In genomic region chr17:81295678-81296381, GRCh38 we compare ENCODE assay signal across 8 cellular contexts. TPM values are rescaled to one million over a fixed set of nuclear protein-coding genes. Genes with fewer than 3 reads are reported as not detected.
DNase-seq lines count a peak whose midpoint lies in the region; FAIRE-seq and TF ChIP-seq lines count a peak whose summit lies in the region.

No MANE protein-coding gene starts in this region.

- H2AFZ ChIP-seq in PC-9, result peak overlapping the region; percentile 87

- TF ChIP-seq CTCF in A673 (conservative IDR thresholded peaks at IDR 0.05; ENCODE audit: low read depth, low read length) (peak; percentile 49; the same call in 1 of the 2 replicates), HL-60 (IDR thresholded peaks at IDR 0.05; ENCODE audit: insufficient read depth, low read length) (peak; percentile 33), PC-9 (conservative IDR thresholded peaks at IDR 0.05) (peak; percentile 43; the same call in 1 of the 2 replicates), cardiac muscle cell (IDR thresholded peaks at IDR 0.05; ENCODE audit: low read depth, low read length) (peak; percentile 34)

- H3K9me3 ChIP-seq in A673 (ENCODE audit: low read depth, low read length, poor library complexity, severe bottlenecking) (no peaks in the 10 kb centered on the region), PC-9 (ENCODE audit: insufficient read depth, low read depth) (no peaks in the 10 kb centered on the region), cardiac muscle cell (ENCODE audit: low read depth) (no peaks in the 10 kb centered on the region)

- no peaks in the 10 kb centered on the region for H3K9me2 ChIP-seq in PC-9 (ENCODE audit: insufficient read depth)

- H3K27ac ChIP-seq in A673 (ENCODE audit: low read depth, low read length, poor library complexity, severe bottlenecking), result peak overlapping the region; percentile 92
- H3K27ac ChIP-seq in HL-60 (replicated peaks), result peak overlapping the region; percentile 96
- peak overlapping the region; percentile 56 for H3K27ac ChIP-seq in PC-9
- peak overlapping the region; percentile 34 for H3K27ac ChIP-seq in cardiac muscle cell

- no peak for TF ChIP-seq POLR2A in GM12892 (IDR thresholded peaks at IDR 0.05; ENCODE audit: low read depth, low read length)

- H3K27me3 ChIP-seq in A673 (replicated peaks; ENCODE audit: insufficient read depth, low read depth, low read length, poor library complexity) (no peaks in the 10 kb centered on the region), HL-60 (ENCODE audit: insufficient read depth, poor library complexity, severe bottlenecking) (no peaks in the 10 kb centered on the region), PC-9 (ENCODE audit: insufficient read depth, low read depth) (no peaks in the 10 kb centered on the region), cardiac muscle cell (no peaks in the 10 kb centered on the region)

- H3K36me3 ChIP-seq in A673 (ENCODE audit: insufficient read depth, low read length, poor library complexity, severe bottlenecking), result no peaks in the 10 kb centered on the region
- no peaks in the 10 kb centered on the region for H3K36me3 ChIP-seq in PC-9 (ENCODE audit: low read depth)
- H3K36me3 ChIP-seq in cardiac muscle cell, result no peaks in the 10 kb centered on the region

- peak; percentile 63 for DNase-seq in A673 (ENCODE audit: low spot score)
- DNase-seq in GM12892 (ENCODE audit: insufficient read length), result peak; percentile 60
- peak in 1 of 2 experiments; percentile 75 for DNase-seq in HL-60 (ENCODE audit: low read depth in 1 of 2, low spot score in 1 of 2)
- peak; percentile 81 to 83 for DNase-seq in PC-9
- DNase-seq in activated naive CD4-positive, alpha-beta T cell treated with anti-CD3 and anti-CD28 coated beads, Interleukin-2, amount 50 U/mL, for 16 hours, result peak; percentile 52
- DNase-seq in cardiac muscle cell (ENCODE audit: low read depth in 1 of 2, low spot score in 1 of 2), result peak in 1 of 2 donors; percentile 35
- DNase-seq in pulmonary artery endothelial cell (ENCODE audit: low read depth, low spot score), result peak; percentile 20
- DNase-seq in NCI-H1930 (lab: John Stamatoyannopoulos, UW), result no peak

- peaks cover 8% of the 10 kb centered on the region; the same call in 1 of the 2 replicates for H3F3A ChIP-seq in PC-9 (ENCODE audit: insufficient read depth, low read depth)

- peak overlapping the region; percentile 92 for H3K4me2 ChIP-seq in PC-9

- H4K20me1 ChIP-seq in PC-9 (ENCODE audit: insufficient read depth), result peaks cover 4% of the 10 kb centered on the region

- CTCF ChIA-PET in A673 (lab: Charles Lee) (interaction anchor here (0.6 kb wide), 1 partner anchor 1377 kb away, joined by 7 read pairs; no protein-coding TSS in a partner anchor), PC-9 (lab: Charles Lee) (interaction anchor here (0.6 to 0.7 kb wide), 3 partner anchors 10 to 124 kb away, joined by 5 to 28 read pairs (median 8); no protein-coding TSS in a partner anchor)

- FAIRE-seq in GM12892 (lab: Jason Lieb, UNC), result no peak

- no TSS peak for BruUV-seq in A673 (replicated peaks; lab: Mats Ljungman, UMichigan)
- BruUV-seq in PC-9 (replicated peaks; lab: Mats Ljungman, UMichigan), result TSS peak; percentile 79

- H3K4me3 ChIP-seq in A673 (ENCODE audit: low read depth, low read length, poor library complexity, severe bottlenecking) (peak overlapping the region; percentile 100), HL-60 (replicated peaks; ENCODE audit: insufficient read depth, low read length) (peak overlapping the region; percentile 86), PC-9 (peak overlapping the region; percentile 87), cardiac muscle cell (peak overlapping the region; percentile 72)

- peaks cover 7% of the 10 kb centered on the region for H3K4me1 ChIP-seq in A673 (ENCODE audit: insufficient read depth, low read length, poor library complexity, severe bottlenecking)
- peaks cover 12% of the 10 kb centered on the region; the same call in 1 of the 2 replicates for H3K4me1 ChIP-seq in PC-9 (replicated peaks; ENCODE audit: insufficient read depth)
- peaks cover 6% of the 10 kb centered on the region for H3K4me1 ChIP-seq in cardiac muscle cell (ENCODE audit: low read depth)

- H3K79me2 ChIP-seq in PC-9 (ENCODE audit: low read depth), result peaks cover 40% of the 10 kb centered on the region

- POLR2A ChIA-PET in A673 (lab: Charles Lee; ENCODE audit: low non-redundant PET) (no interaction called here), PC-9 (lab: Charles Lee; ENCODE audit: unreplicated experiment) (interaction anchor here (0.6 to 0.8 kb wide), 4 partner anchors 39 to 1507 kb away, joined by 3 to 22 read pairs (median 13); no protein-coding TSS in a partner anchor)

- intact Hi-C loops in A673 (cut with micrococcal nuclease; ENCODE audit: unreplicated experiment), result loop anchor here (10.0 kb wide), 1 partner anchor 99 kb away; the partner anchor contains the start of gene BAHCC1
- intact Hi-C loops in PC-9 (cut with micrococcal nuclease; ENCODE audit: unreplicated experiment), result loop anchor here (1.0 kb wide), 3 partner anchors 33 to 98 kb away; no protein-coding TSS in a partner anchor

RNA-seq across cellular contexts. Expression of gene SLC38A10, which starts 0.7 kb away (rescaled TPM):
- total RNA-seq in A673 (2021), result 75.1 and 77.3 TPM in 2 replicates
- polyA plus RNA-seq in GM12892 (2012; ENCODE audit: missing spikeins), result 20.1 TPM
- 127 and 130 TPM in 2 replicates for total RNA-seq in PC-9 (2021)
- total RNA-seq in cardiac muscle cell, result 104 and 131 TPM in 2 replicates
- polyA plus RNA-seq in cardiac muscle cell, result 68.1 and 94.4 TPM in 2 replicates
- 61.1 and 66.2 TPM in 2 replicates for total RNA-seq in pulmonary artery endothelial cell

RNA-seq across cellular contexts. Expression of gene NDUFAF8, which starts 56.7 kb away (rescaled TPM):
- total RNA-seq in A673 (2021) (58.6 and 64.9 TPM in 2 replicates), PC-9 (2021) (53.3 and 64.2 TPM in 2 replicates), cardiac muscle cell (52.3 and 67.4 TPM in 2 replicates), pulmonary artery endothelial cell (44.0 and 47.6 TPM in 2 replicates)
- polyA plus RNA-seq in GM12892 (2012; ENCODE audit: missing spikeins), result 156 TPM
- 112 and 142 TPM in 2 replicates for polyA plus RNA-seq in cardiac muscle cell

RNA-seq across cellular contexts. Expression of gene TEPSIN, which starts 57.0 kb away (rescaled TPM):
- total RNA-seq in A673 (2021), result 33.6 and 36.1 TPM in 2 replicates
- polyA plus RNA-seq in GM12892 (2012; ENCODE audit: missing spikeins), result 9.7 TPM
- total RNA-seq in PC-9 (2021), result 35.0 and 36.8 TPM in 2 replicates
- total RNA-seq in cardiac muscle cell, result 42.4 and 52.5 TPM in 2 replicates
- 19.7 and 34.8 TPM in 2 replicates for polyA plus RNA-seq in cardiac muscle cell
- total RNA-seq in pulmonary artery endothelial cell, result 9.0 and 15.8 TPM in 2 replicates

Comparison
In these comparisons a context has a peak if more than half of its experiments do, and no peak if none do; other contexts are left out.
1. DNase-seq: peak in A673 (single experiment), GM12892 (single experiment), PC-9 (2 of 2), activated naive CD4-positive, alpha-beta T cell treated with anti-CD3 and anti-CD28 coated beads, Interleukin-2, amount 50 U/mL, for 16 hours (single experiment) and pulmonary artery endothelial cell (single experiment); none in NCI-H1930 (0 of 2).
2. H3K27ac ChIP-seq: peak in every context shown above with its lines; median percentile 96 in HL-60; 92 in A673; 56 in PC-9; 34 in cardiac muscle cell.
3. Peak in every context shown above with its lines, with median percentiles within 50 percentile points of each other: H3K4me3 ChIP-seq and CTCF ChIP-seq.